ENCODE assay signal across 1 cellular context in genomic region chr2:10271509-10271908, GRCh38.
TF ChIP-seq lines count a peak whose summit lies in the region.

No MANE protein-coding gene starts in this region.

TF ChIP-seq in GM12878, 131 proteins besides CTCF, POLR2A, EP300 and RAD21:
- TF ChIP-seq NBN (IDR thresholded peaks at IDR 0.05) (no peak), NR2C2 (IDR thresholded peaks at IDR 0.05; ENCODE audit: borderline replicate concordance, control insufficient read depth, insufficient read length, low read depth) (peak; percentile 31), ZSCAN29 (IDR thresholded peaks at IDR 0.05) (no peak), FOS (IDR thresholded peaks at IDR 0.05; ENCODE audit: borderline replicate concordance, extremely low read depth, insufficient read length) (no peak), WRNIP1 (IDR thresholded peaks at IDR 0.05; ENCODE audit: borderline replicate concordance, low read depth, low read length) (no peak), ZBTB11 (CRISPR knock-in tag; IDR thresholded peaks at IDR 0.05) (no peak)
